9 cellular contexts compared by ENCODE assay signal in genomic region chr13:101942038-101942437, GRCh38.
DNase-seq lines count a peak whose midpoint lies in the region; ATAC-seq, FAIRE-seq and TF ChIP-seq lines count a peak whose summit lies in the region.
"Had no signal": no experiment of that assay in that cellular context is flagged by ENCODE, and none has a peak within 500 bp of the region (broad histone marks: within the 10 kb centered on the region; RNA-seq: fewer than 3 reads in every experiment).

No MANE protein-coding gene starts in this region.

- no peak overlapping the region for H3K4me2 ChIP-seq in keratinocyte (ENCODE audit: control insufficient read depth, extremely low read depth, insufficient read depth, low read depth, low read length)

- TF ChIP-seq CTCF in ascending aorta (IDR thresholded peaks at IDR 0.05) (peak; percentile 52 to 82 (median 77)), keratinocyte (optimal IDR thresholded peaks at IDR 0.05 in 1 of 3, IDR thresholded peaks at IDR 0.05 in 1 of 3, conservative IDR thresholded peaks at IDR 0.05 in 1 of 3; ENCODE audit: extremely low read depth in 1 of 3, insufficient read depth in 2 of 3, low read length in 3 of 3) (peak in 2 of 3 experiments; percentile 71 to 79)

- H3K27ac ChIP-seq in ascending aorta (no peak overlapping the region), keratinocyte (ENCODE audit: control insufficient read depth, insufficient read depth, low read length) (no peak overlapping the region)
- H3K27ac ChIP-seq: SJSA1 had no signal

- no peak for ATAC-seq in GM19397 (IDR thresholded peaks at IDR 0.05; ENCODE audit: unreplicated experiment)

- H2AFZ ChIP-seq in keratinocyte (ENCODE audit: control insufficient read depth, low read length) = no peak overlapping the region

- H3K36me3 ChIP-seq in H7 (replicated peaks; ENCODE audit: control insufficient read depth, insufficient read depth, low read length) (no peaks in the 10 kb centered on the region), ascending aorta (no peaks in the 10 kb centered on the region), keratinocyte (ENCODE audit: control insufficient read depth in 2 of 2, extremely low read depth in 1 of 2, insufficient read depth in 2 of 2, low read length in 2 of 2) (no peaks in the 10 kb centered on the region)
- H3K36me3 ChIP-seq: SJSA1 had no signal

- no peak overlapping the region for H3K4me3 ChIP-seq in H7 (ENCODE audit: insufficient read depth, low read depth, low read length)
- H3K4me3 ChIP-seq in ascending aorta = no peak overlapping the region
- no peak overlapping the region for H3K4me3 ChIP-seq in keratinocyte (ENCODE audit: control insufficient read depth in 2 of 3, extremely low read depth in 1 of 3, insufficient read depth in 2 of 3, low read depth in 1 of 3, low read length in 3 of 3)
- H3K4me3 ChIP-seq: SJSA1 had no signal

- H3K9me1 ChIP-seq in keratinocyte (ENCODE audit: control insufficient read depth, extremely low read depth, insufficient read depth, low read length) = no peaks in the 10 kb centered on the region

- intact Hi-C loops in ascending aorta (cut with DNase I) = loop anchor here (1.0 to 10.0 kb wide), 4 partner anchors 203 to 797 kb away; no protein-coding TSS in a partner anchor

- FAIRE-seq in keratinocyte (lab: Jason Lieb, UNC) (no peak), GM12892 (lab: Jason Lieb, UNC) (no peak)

- dilution Hi-C loops in keratinocyte (cut with MboI; ENCODE audit: extremely low pct_ligation_motif_present, low sequenced_read_pairs) = no loop called here

- DNase-seq in EL (peak; percentile 10), H7 (peak; percentile 13), NCI-H1417 treated with DMSO at 0.1 percent for 48 hours (lab: John Stamatoyannopoulos, UW) (peak; percentile 74), ascending aorta (ENCODE audit: low spot score in 2 of 2) (no peak), keratinocyte (ENCODE audit: low read depth, low spot score) (peak; percentile 4), GM12892 (ENCODE audit: insufficient read length) (no peak)
- DNase-seq in activated CD8-positive, alpha-beta memory T cell treated with anti-CD3 and anti-CD28 coated beads, Interleukin-2, amount 50 U/mL, for 48 hours = no peak

- no peak for TF ChIP-seq POLR2A in GM12892 (IDR thresholded peaks at IDR 0.05; ENCODE audit: low read depth, low read length)

- H3K9ac ChIP-seq in keratinocyte (ENCODE audit: control insufficient read depth, extremely low read depth, insufficient read depth, low read length) = no peak overlapping the region

- H3K27me3 ChIP-seq in H7 (ENCODE audit: control insufficient read depth, insufficient read depth, low read length) (no peaks in the 10 kb centered on the region), ascending aorta (no peaks in the 10 kb centered on the region), keratinocyte (ENCODE audit: control insufficient read depth, extremely low read depth, insufficient read depth, low read length) (no peaks in the 10 kb centered on the region)

- no peaks in the 10 kb centered on the region for H3K9me3 ChIP-seq in ascending aorta
- no peaks in the 10 kb centered on the region for H3K9me3 ChIP-seq in keratinocyte (ENCODE audit: control insufficient read depth, low read depth, low read length)
- H3K9me3 ChIP-seq: SJSA1 had no signal

- H3K4me1 ChIP-seq in ascending aorta (peaks cover 0 to 2% of the 10 kb centered on the region in 2 donors), keratinocyte (ENCODE audit: control insufficient read depth, extremely low read depth, insufficient read depth, low read length) (no peaks in the 10 kb centered on the region)
- H3K4me1 ChIP-seq: SJSA1 had no signal

- no peaks in the 10 kb centered on the region for H3K79me2 ChIP-seq in keratinocyte (ENCODE audit: control insufficient read depth, insufficient read depth, low read length)

- H4K20me1 ChIP-seq in keratinocyte (ENCODE audit: control insufficient read depth, extremely low read depth, insufficient read depth, low read length) = no peaks in the 10 kb centered on the region

Comparison
In these comparisons a context has a peak if more than half of its experiments do, and no peak if none do; other contexts are left out.
1. DNase-seq: peak in EL (single experiment), H7 (single experiment), NCI-H1417 treated with DMSO at 0.1 percent for 48 hours (single experiment) and keratinocyte (single experiment); none in ascending aorta (0 of 2), GM12892 (single experiment) and activated CD8-positive, alpha-beta memory T cell treated with anti-CD3 and anti-CD28 coated beads, Interleukin-2, amount 50 U/mL, for 48 hours (single experiment).